Comparison of ENCODE assay signal across 24 cellular contexts in genomic region chr5:89276566-89277305, GRCh38.
DNase-seq lines count a peak whose midpoint lies in the region; ATAC-seq and TF ChIP-seq lines count a peak whose summit lies in the region.
"Had no signal": no experiment of that assay in that cellular context is flagged by ENCODE, and none has a peak within 500 bp of the region (broad histone marks: within the 10 kb centered on the region; RNA-seq: fewer than 3 reads in every experiment).

No MANE protein-coding gene starts in this region.

- peak in 2 of 4 donors; percentile 39 to 47 for ATAC-seq in psoas muscle
- ATAC-seq in GM21825 (IDR thresholded peaks at IDR 0.05; ENCODE audit: unreplicated experiment), result no peak
- ATAC-seq: gastroesophageal sphincter, left ventricle myocardium superior, pancreas, T-cell had no signal

- no peaks in the 10 kb centered on the region for H3K9me3 ChIP-seq in psoas muscle
- H3K9me3 ChIP-seq: gastroesophageal sphincter, HAP-1, pancreas, Peyer's patch, suprapubic skin had no signal

- H3K4me1 ChIP-seq in psoas muscle, result peaks cover 26% of the 10 kb centered on the region
- H3K4me1 ChIP-seq: gastroesophageal sphincter, pancreas, Peyer's patch, suprapubic skin had no signal

- H3K36me3 ChIP-seq in psoas muscle (ENCODE audit: insufficient read depth in 1 of 2, low read depth in 1 of 2), result no peaks in the 10 kb centered on the region
- H3K36me3 ChIP-seq: gastroesophageal sphincter, HAP-1, pancreas, Peyer's patch, suprapubic skin had no signal

- DNase-seq in HCEC 1CT (peak; percentile 86), RWPE1 (ENCODE audit: low spot score) (peak; percentile 34), epithelial cell of proximal tubule (ENCODE audit: low read depth) (peak; percentile 43), psoas muscle (no peak), COR-L47 (lab: John Stamatoyannopoulos, UW) (no peak), NCI-H82 (lab: John Stamatoyannopoulos, UW) (no peak)
- DNase-seq: activated CD4-positive, alpha-beta memory T cell treated with anti-CD3 and anti-CD28 coated beads, Interleukin-2, amount 10 ng/mL, durations not matched to agents 7 days and 5 days; activated T-cell treated with anti-CD3 and anti-CD28 coated beads, Interleukin-2, amount 50 U/mL, for 48 hours; Calu3; effector memory CD4-positive, alpha-beta T cell; GDM1; Karpas-422; left ventricle myocardium superior; NCI-H1417 treated with DMSO at 0.1 percent for 48 hours; NCI-H2171 treated with DMSO at 0.1 percent for 48 hours; pancreas; Peyer's patch; stimulated activated CD4-positive, alpha-beta T cell treated with anti-CD3 and anti-CD28 coated beads, Interleukin-4, amount 100 ng/mL, for 24 hours; T-cell had no signal

- CTCF ChIA-PET in RWPE1 (lab: Yijun Ruan, JAX), result interaction anchor here (0.5 kb wide), 1 partner anchor 235 kb away, joined by 3 read pairs; no protein-coding TSS in a partner anchor

- H3K27me3 ChIP-seq in psoas muscle (ENCODE audit: insufficient read depth in 3 of 3, low read length in 2 of 3), result no peaks in the 10 kb centered on the region
- H3K27me3 ChIP-seq: gastroesophageal sphincter, pancreas, Peyer's patch, suprapubic skin had no signal

- H3K4me3 ChIP-seq in epithelial cell of proximal tubule (ENCODE audit: low read depth, low read length) (no peak overlapping the region), psoas muscle (no peak overlapping the region)
- H3K4me3 ChIP-seq: gastroesophageal sphincter, HAP-1, pancreas, Peyer's patch, suprapubic skin had no signal

- H3K27ac ChIP-seq in RWPE1 (no peak overlapping the region), psoas muscle (peak overlapping the region; percentile 15)
- H3K27ac ChIP-seq: gastroesophageal sphincter, pancreas, Peyer's patch, suprapubic skin, VCaP had no signal

- POLR2A ChIA-PET in RWPE1 (lab: Yijun Ruan, JAX; ENCODE audit: low non-redundant PET), result no interaction called here

- WGBS in psoas muscle, 3 donors, result 33 to 74% (median 36%) methylated on average over 1 of the region's 1 CpG

- intact Hi-C loops in psoas muscle (cut with DNase I), result no loop called here

- TF ChIP-seq CTCF in RWPE1 (conservative IDR thresholded peaks at IDR 0.05; ENCODE audit: low read depth), result no peak
- TF ChIP-seq CTCF in epithelial cell of proximal tubule (conservative IDR thresholded peaks at IDR 0.05; ENCODE audit: low read depth, low read length), result no peak
- TF ChIP-seq CTCF in psoas muscle (IDR thresholded peaks at IDR 0.05), result no peak

Comparison
In these comparisons a context has a peak if more than half of its experiments do, and no peak if none do; other contexts are left out.
1. DNase-seq: peak in HCEC 1CT (single experiment), RWPE1 (single experiment) and epithelial cell of proximal tubule (single experiment); none in psoas muscle (0 of 2), COR-L47 (single experiment) and NCI-H82 (single experiment).